19 cellular contexts compared by ENCODE assay signal in the genomic region with DNA sequence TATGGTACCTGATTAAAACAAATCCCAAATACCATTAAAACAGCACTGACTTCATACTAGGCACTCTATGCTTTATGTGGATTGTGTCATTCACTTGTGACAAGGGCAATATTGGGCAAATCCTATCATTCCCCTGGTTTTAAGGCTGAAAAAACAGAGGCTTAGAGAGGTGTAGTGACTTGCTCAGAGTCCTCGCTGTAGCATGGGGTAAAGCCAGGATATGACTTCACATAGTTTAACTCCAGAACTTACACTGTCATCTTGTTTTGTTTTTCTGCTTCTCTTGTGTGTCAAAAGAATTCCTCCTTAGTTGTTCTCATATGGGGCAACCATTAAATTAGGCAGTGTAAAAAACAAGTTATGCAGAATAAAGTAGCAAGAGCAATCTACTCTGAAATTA. TPM values are rescaled to one million over a fixed set of nuclear protein-coding genes. Genes with fewer than 3 reads are reported as not detected.
DNase-seq lines count a peak whose midpoint lies in the region; ATAC-seq and TF ChIP-seq lines count a peak whose summit lies in the region.
"Had no signal": no experiment of that assay in that cellular context is flagged by ENCODE, and none has a peak within 500 bp of the region (broad histone marks: within the 10 kb centered on the region; RNA-seq: fewer than 3 reads in every experiment).

No MANE protein-coding gene starts in this region.

- CTCF ChIA-PET in Calu3 (lab: Charles Lee) (interaction anchor here (0.8 to 2.9 kb wide), 3 partner anchors 11 to 191 kb away, joined by 3 to 18 read pairs (median 10); no protein-coding TSS in a partner anchor), PC-9 (lab: Charles Lee) (interaction anchor here (0.6 to 2.4 kb wide), 4 partner anchors 10 to 1786 kb away, joined by 3 to 9 read pairs (median 7); no protein-coding TSS in a partner anchor)

- H3K4me3 Mint-ChIP-seq in Calu3 (ENCODE audit: low read depth, unreplicated experiment): no peak overlapping the region
- H3K4me3 Mint-ChIP-seq in naive thymus-derived CD8-positive, alpha-beta T cell: peak overlapping the region in 1 of 10 donors; percentile 57
- H3K4me3 Mint-ChIP-seq: CD14-positive monocyte; dendritic cell treated with granulocyte-macrophage colony-stimulating factor and Interleukin-4, amounts not matched to agents 40 ng/mL and 50 ng/mL, for 4 days had no signal

- POLR2A ChIA-PET in PC-9 (lab: Charles Lee; ENCODE audit: unreplicated experiment): no interaction called here
- POLR2A ChIA-PET in naive thymus-derived CD8-positive, alpha-beta T cell (lab: Charles Lee): interaction anchor here (1.0 kb wide), 1 partner anchor 40 kb away, joined by 5 read pairs; no protein-coding TSS in a partner anchor

- TF ChIP-seq CTCF in Calu3 (IDR thresholded peaks at IDR 0.05; ENCODE audit: unreplicated experiment) (no peak), PC-9 (conservative IDR thresholded peaks at IDR 0.05) (no peak)

- peaks cover 33% of the 10 kb centered on the region for H3K4me1 ChIP-seq in PC-9 (replicated peaks; ENCODE audit: insufficient read depth)

- H3F3A ChIP-seq in PC-9 (ENCODE audit: insufficient read depth, low read depth): peaks cover 18% of the 10 kb centered on the region

- H3K27me3 ChIP-seq in PC-9 (ENCODE audit: insufficient read depth, low read depth): no peaks in the 10 kb centered on the region
- H3K27me3 ChIP-seq: heart left ventricle had no signal

- peak overlapping the region; percentile 56; the same call in 1 of the 2 replicates for H3K4me2 ChIP-seq in PC-9

- intact Hi-C loops in Calu3 (cut with micrococcal nuclease; ENCODE audit: unreplicated experiment) (no loop called here), PC-9 (cut with micrococcal nuclease; ENCODE audit: unreplicated experiment) (no loop called here)

- no peaks in the 10 kb centered on the region for H3K9me3 Mint-ChIP-seq in Calu3 (ENCODE audit: low read depth, unreplicated experiment)
- no peaks in the 10 kb centered on the region for H3K9me3 Mint-ChIP-seq in naive thymus-derived CD8-positive, alpha-beta T cell
- H3K9me3 Mint-ChIP-seq: CD14-positive monocyte; dendritic cell treated with granulocyte-macrophage colony-stimulating factor and Interleukin-4, amounts not matched to agents 40 ng/mL and 50 ng/mL, for 4 days had no signal

- peak overlapping the region; percentile 92 for H3K27ac ChIP-seq in PC-9
- H3K27ac ChIP-seq: heart left ventricle had no signal

- no peaks in the 10 kb centered on the region for H3K27me3 Mint-ChIP-seq in Calu3 (ENCODE audit: unreplicated experiment)
- no peaks in the 10 kb centered on the region for H3K27me3 Mint-ChIP-seq in naive thymus-derived CD8-positive, alpha-beta T cell
- H3K27me3 Mint-ChIP-seq: dendritic cell treated with granulocyte-macrophage colony-stimulating factor and Interleukin-4, amounts not matched to agents 40 ng/mL and 50 ng/mL, for 4 days had no signal

- DNase-seq in Calu3: no peak
- no peak for DNase-seq in PC-9
- peak; percentile 45 for DNase-seq in dermis blood vessel endothelial cell
- DNase-seq in naive thymus-derived CD8-positive, alpha-beta T cell: no peak
- no peak for DNase-seq in CD1c-positive myeloid dendritic cell (ENCODE audit: extremely low spot score)
- no peak for DNase-seq in iPS-NIHi7 (ENCODE audit: extremely low spot score)
- DNase-seq in germinal center (ENCODE audit: low spot score): no peak
- DNase-seq: activated CD8-positive, alpha-beta memory T cell treated with anti-CD3 and anti-CD28 coated beads, Interleukin-2, amount 50 U/mL, for 48 hours; amygdala; GDM1; heart left ventricle; MV-4-11; SHP77; stimulated activated CD4-positive, alpha-beta T cell treated with anti-CD3 and anti-CD28 coated beads, Interleukin-2, amount 100 ng/mL, for 24 hours; stimulated activated CD8-positive, alpha-beta memory T cell treated with anti-CD3 and anti-CD28 coated beads, Interleukin-4, amount 100 ng/mL, for 48 hours had no signal

- no peak overlapping the region for H2AFZ ChIP-seq in PC-9

- peaks cover 19% of the 10 kb centered on the region for H3K4me1 Mint-ChIP-seq in Calu3 (ENCODE audit: low read depth, unreplicated experiment)
- H3K4me1 Mint-ChIP-seq in naive thymus-derived CD8-positive, alpha-beta T cell: peaks cover 30 to 61% (median 50%) of the 10 kb centered on the region in 4 donors

- no peaks in the 10 kb centered on the region for H3K9me3 ChIP-seq in PC-9 (ENCODE audit: insufficient read depth, low read depth)
- H3K9me3 ChIP-seq: heart left ventricle had no signal

- peak overlapping the region; percentile 73 for H3K27ac Mint-ChIP-seq in Calu3 (ENCODE audit: unreplicated experiment)
- peak overlapping the region in 7 of 10 donors; percentile 16 to 87 (median 47) for H3K27ac Mint-ChIP-seq in naive thymus-derived CD8-positive, alpha-beta T cell
- H3K27ac Mint-ChIP-seq: CD14-positive monocyte; dendritic cell treated with granulocyte-macrophage colony-stimulating factor and Interleukin-4, amounts not matched to agents 40 ng/mL and 50 ng/mL, for 4 days had no signal

- no TSS peak for BruUV-seq in Calu3 (replicated peaks; lab: Mats Ljungman, UMichigan)
- BruUV-seq in PC-9 (replicated peaks; lab: Mats Ljungman, UMichigan): no TSS peak

- H4K20me1 ChIP-seq in PC-9 (ENCODE audit: insufficient read depth): no peaks in the 10 kb centered on the region

- H3K4me3 ChIP-seq in PC-9: no peak overlapping the region
- H3K4me3 ChIP-seq: heart left ventricle had no signal

- H3K36me3 Mint-ChIP-seq in Calu3 (ENCODE audit: insufficient read depth, unreplicated experiment): no peaks in the 10 kb centered on the region
- H3K36me3 Mint-ChIP-seq in naive thymus-derived CD8-positive, alpha-beta T cell: peaks cover 0 to 61% (median 5%) of the 10 kb centered on the region in 3 donors
- H3K36me3 Mint-ChIP-seq: CD14-positive monocyte had no signal

- no peaks in the 10 kb centered on the region for H3K36me3 ChIP-seq in PC-9 (ENCODE audit: low read depth)

- ATAC-seq in naive thymus-derived CD8-positive, alpha-beta T cell: no peak
- ATAC-seq in HG03045 (IDR thresholded peaks at IDR 0.05; ENCODE audit: unreplicated experiment): no peak
- ATAC-seq: left lobe of liver had no signal

- no peaks in the 10 kb centered on the region for H3K9me2 ChIP-seq in PC-9 (ENCODE audit: insufficient read depth)

- H3K79me2 ChIP-seq in PC-9 (ENCODE audit: low read depth): no peaks in the 10 kb centered on the region

RNA-seq across cellular contexts. Expression of a gene that starts 40.3 kb away (rescaled TPM):
- total RNA-seq in Calu3 (2022) (74.2 and 76.7 TPM in 2 replicates), PC-9 (2021) (64.1 and 67.5 TPM in 2 replicates), dermis blood vessel endothelial cell (30.8 and 37.7 TPM in 2 replicates)
- 10 to 100 TPM; 64.2 to 70.4 TPM for total RNA-seq in naive thymus-derived CD8-positive, alpha-beta T cell
- 10 to 100 TPM; 68.6 to 71.4 (median 69.2) TPM for polyA plus RNA-seq in naive thymus-derived CD8-positive, alpha-beta T cell
